Comparison of ENCODE assay signal across 7 cellular contexts in genomic region chr3:130393594-130393993, GRCh38. TPM values are rescaled to one million over a fixed set of nuclear protein-coding genes. Genes with fewer than 3 reads are reported as not detected.
"Had no signal": no experiment of that assay in that cellular context is flagged by ENCODE, and none has a peak within 500 bp of the region (broad histone marks: within the 10 kb centered on the region; RNA-seq: fewer than 3 reads in every experiment).

No MANE protein-coding gene starts in this region.

- H3K4me2 ChIP-seq: GM23338 had no signal

- DNase-seq: H9, HCEC 1CT, HFFc6, IMR-90, KBM-7 had no signal

- ATAC-seq: GM23338 had no signal

- H3K4me3 ChIP-seq: GM23338 had no signal

- H2AFZ ChIP-seq: GM23338 had no signal

RNA-seq across cellular contexts. Expression of gene COL6A5, which starts 48.1 kb away (rescaled TPM):
- total RNA-seq: HFFc6, HT-29, IMR-90 had no signal
- polyA plus RNA-seq: IMR-90 had no signal
